Comparison of ENCODE assay signal across 9 cellular contexts in genomic region chr4:165872443-165873297, GRCh38. TPM values are rescaled to one million over a fixed set of nuclear protein-coding genes. Genes with fewer than 3 reads are reported as not detected.
DNase-seq lines count a peak whose midpoint lies in the region; ATAC-seq and TF ChIP-seq lines count a peak whose summit lies in the region.
"Had no signal": no experiment of that assay in that cellular context is flagged by ENCODE, and none has a peak within 500 bp of the region (broad histone marks: within the 10 kb centered on the region; RNA-seq: fewer than 3 reads in every experiment).

TSS of gene TLL1 (plus strand) at chr4:165873237. CDS start at chr4:165873905, 668 bp downstream.

- TF ChIP-seq POLR2A in testis (IDR thresholded peaks at IDR 0.05): no peak

- H3K36me3 ChIP-seq in testis (ENCODE audit: low read depth, missing control alignments): no peaks in the 10 kb centered on the region

- intact Hi-C loops in testis (cut with DNase I; ENCODE audit: low total_unique reads): no loop called here

- ATAC-seq in activated naive CD4-positive, alpha-beta T cell treated with anti-CD3 and anti-CD28 coated beads, Interleukin-2, amount 50 U/mL, for 72 hours: no peak
- ATAC-seq in GM18907 (IDR thresholded peaks at IDR 0.05; ENCODE audit: unreplicated experiment): no peak
- no peak for ATAC-seq in GM21423 (IDR thresholded peaks at IDR 0.05; ENCODE audit: unreplicated experiment)

- H3K27me3 Mint-ChIP-seq in activated naive CD4-positive, alpha-beta T cell treated with anti-CD3 and anti-CD28 coated beads, Interleukin-2, amount 50 U/mL, for 24 hours: peaks cover 45% of the 10 kb centered on the region

- no peak within 1 kb of the TSS for H3K27ac Mint-ChIP-seq in activated naive CD4-positive, alpha-beta T cell treated with anti-CD3 and anti-CD28 coated beads, Interleukin-2, amount 50 U/mL, for 24 hours
- H3K27ac Mint-ChIP-seq in activated naive CD4-positive, alpha-beta T cell treated with anti-CD3 and anti-CD28 coated beads, Interleukin-2, amount 50 U/mL, for 72 hours: no peak within 1 kb of the TSS

- H3K36me3 Mint-ChIP-seq in activated naive CD4-positive, alpha-beta T cell treated with anti-CD3 and anti-CD28 coated beads, Interleukin-2, amount 50 U/mL, for 24 hours: no peaks in the 10 kb centered on the region
- H3K36me3 Mint-ChIP-seq in activated naive CD4-positive, alpha-beta T cell treated with anti-CD3 and anti-CD28 coated beads, Interleukin-2, amount 50 U/mL, for 72 hours: peaks cover 0 to 9% of the 10 kb centered on the region in 2 donors

- H3K4me1 ChIP-seq in testis: no peaks in the 10 kb centered on the region

- H3K9me3 ChIP-seq in testis: no peaks in the 10 kb centered on the region

- H3K27ac ChIP-seq in testis: peak within 1 kb of the TSS; percentile 46 to 48

- TF ChIP-seq CTCF in astrocyte of the spinal cord (IDR thresholded peaks at IDR 0.05; ENCODE audit: low read depth, low read length): no peak
- TF ChIP-seq CTCF in testis (IDR thresholded peaks at IDR 0.05): no peak

- 1 to 2% methylated on average over 25 of the region's 25 CpGs for WGBS in testis, 2 donors

- peaks cover 16% of the 10 kb centered on the region for H3K4me1 Mint-ChIP-seq in activated naive CD4-positive, alpha-beta T cell treated with anti-CD3 and anti-CD28 coated beads, Interleukin-2, amount 50 U/mL, for 24 hours

- no peaks in the 10 kb centered on the region for H3K9me3 Mint-ChIP-seq in activated naive CD4-positive, alpha-beta T cell treated with anti-CD3 and anti-CD28 coated beads, Interleukin-2, amount 50 U/mL, for 24 hours
- no peaks in the 10 kb centered on the region for H3K9me3 Mint-ChIP-seq in activated naive CD4-positive, alpha-beta T cell treated with anti-CD3 and anti-CD28 coated beads, Interleukin-2, amount 50 U/mL, for 72 hours

- H3K27me3 ChIP-seq in testis: no peaks in the 10 kb centered on the region

- H3K4me3 ChIP-seq in astrocyte of the spinal cord (ENCODE audit: low read depth, low read length) (peak within 1 kb of the TSS; percentile 51), testis (peak within 1 kb of the TSS; percentile 49 to 59)

- no peak for DNase-seq in activated naive CD4-positive, alpha-beta T cell treated with anti-CD3 and anti-CD28 coated beads, Interleukin-2, amount 50 U/mL, for 72 hours (ENCODE audit: low spot score in 2 of 2)
- DNase-seq in astrocyte of the spinal cord (ENCODE audit: low read depth, low spot score) (peak; percentile 38), kidney glomerular epithelial cell (lab: John Stamatoyannopoulos, UW) (peak; percentile 20), testis (peak; percentile 65), OCI-M2 (lab: John Stamatoyannopoulos, UW; ENCODE audit: unreplicated experiment) (no peak)

- in situ Hi-C loops in astrocyte of the spinal cord (cut with HindIII; ENCODE audit: low sequenced_read_pairs): no loop called here

- H3K4me3 Mint-ChIP-seq in activated naive CD4-positive, alpha-beta T cell treated with anti-CD3 and anti-CD28 coated beads, Interleukin-2, amount 50 U/mL, for 24 hours: peak within 1 kb of the TSS; percentile 23

RNA-seq across cellular contexts. Expression of gene TLL1, which starts in this region (rescaled TPM):
- not detected for total RNA-seq in activated naive CD4-positive, alpha-beta T cell treated with anti-CD3 and anti-CD28 coated beads, Interleukin-2, amount 50 U/mL, for 72 hours
- 1 to 10 TPM in 1 of 2 donors, under 1 TPM in 1; 0.94 to 1.1 TPM for total RNA-seq in testis
- polyA plus RNA-seq in testis (ENCODE audit: insufficient read depth, low read depth, low replicate concordance): 0.71 TPM
- total RNA-seq: activated CD8-positive, alpha-beta memory T cell treated with anti-CD3 and anti-CD28 coated beads for 36 hours had no signal

Comparison
In these comparisons a context has a peak if more than half of its experiments do, and no peak if none do; other contexts are left out.
1. DNase-seq: peak in astrocyte of the spinal cord (single experiment), kidney glomerular epithelial cell (single experiment) and testis (single experiment); none in activated naive CD4-positive, alpha-beta T cell treated with anti-CD3 and anti-CD28 coated beads, Interleukin-2, amount 50 U/mL, for 72 hours (0 of 2) and OCI-M2 (single experiment).